Comparison of ENCODE assay signal across 13 cellular contexts in genomic region chr10:133405844-133406527, GRCh38. TPM values are rescaled to one million over a fixed set of nuclear protein-coding genes. Genes with fewer than 3 reads are reported as not detected.
DNase-seq lines count a peak whose midpoint lies in the region; ATAC-seq, FAIRE-seq and TF ChIP-seq lines count a peak whose summit lies in the region.
"Had no signal": no experiment of that assay in that cellular context is flagged by ENCODE, and none has a peak within 500 bp of the region (broad histone marks: within the 10 kb centered on the region; RNA-seq: fewer than 3 reads in every experiment).

No MANE protein-coding gene starts in this region.

- no peaks in the 10 kb centered on the region for H3K27me3 Mint-ChIP-seq in CD8-positive, alpha-beta memory T cell
- H3K27me3 Mint-ChIP-seq: dendritic cell treated with granulocyte-macrophage colony-stimulating factor and Interleukin-4, amounts not matched to agents 40 ng/mL and 50 ng/mL, for 4 days had no signal

- in situ Hi-C loops in GM12878 (cut with MboI) = no loop called here

- H3K4me1 ChIP-seq in CD8-positive, alpha-beta memory T cell (ENCODE audit: insufficient read depth, low read length) = no peaks in the 10 kb centered on the region
- H3K4me1 ChIP-seq in GM12878 (ENCODE audit: control insufficient read depth, insufficient read depth, low read length) (peaks cover 24% of the 10 kb centered on the region), prostate gland (replicated peaks) (no peaks in the 10 kb centered on the region)

- RAD21 ChIA-PET in GM12878 (lab: Charles Lee; ENCODE audit: unreplicated experiment) = interaction anchor here (0.7 kb wide), 1 partner anchor 92 kb away, joined by 4 read pairs; no protein-coding TSS in a partner anchor

- ATAC-seq in GM19043 (IDR thresholded peaks at IDR 0.05; ENCODE audit: low read depth, unreplicated experiment) (peak; percentile 58), HG03280 (IDR thresholded peaks at IDR 0.05; ENCODE audit: unreplicated experiment) (peak; percentile 53), GM12878 (peak; percentile 68)

- TF ChIP-seq RAD21 in GM12878 (IDR thresholded peaks at IDR 0.05; ENCODE audit: insufficient read depth, low read depth, low read length) = no peak

- no peak overlapping the region for H3K4me3 ChIP-seq in CD8-positive, alpha-beta memory T cell (ENCODE audit: low read length)
- H3K4me3 ChIP-seq in GM12878 (0 out of 2 replicates have a peak overlapping the region, but pooled peaks have one; percentile 25), prostate gland (no peak overlapping the region)
- H3K4me3 ChIP-seq: lung had no signal

- no peak overlapping the region for H2AFZ ChIP-seq in GM12878 (ENCODE audit: control insufficient read depth, low read depth, low read length)

- peaks cover 0 to 7% (median 2%) of the 10 kb centered on the region in 5 donors for H3K9me3 Mint-ChIP-seq in CD8-positive, alpha-beta memory T cell

- H3K27ac Mint-ChIP-seq in CD8-positive, alpha-beta memory T cell = peak overlapping the region in 7 of 8 donors; percentile 1 to 67 (median 36)
- H3K27ac Mint-ChIP-seq: dendritic cell treated with granulocyte-macrophage colony-stimulating factor and Interleukin-4, amounts not matched to agents 40 ng/mL and 50 ng/mL, for 4 days had no signal

- SMC1A ChIA-PET in GM12878 (lab: Charles Lee; ENCODE audit: uncharacterized antibody, unreplicated experiment) = interaction anchor here (1.4 to 1.9 kb wide), 3 partner anchors 14 to 44 kb away, joined by 3 to 4 read pairs (median 4); no protein-coding TSS in a partner anchor

- TF ChIP-seq POLR2A in GM12878 (IDR thresholded peaks at IDR 0.05; ENCODE audit: low read depth, low read length) = no peak
- TF ChIP-seq POLR2A in prostate gland (IDR thresholded peaks at IDR 0.05) = no peak

- no peak for TF ChIP-seq EP300 in GM12878 (IDR thresholded peaks at IDR 0.05; ENCODE audit: borderline replicate concordance in 1 of 2, control insufficient read depth in 1 of 2, low read depth in 2 of 2, low read length in 2 of 2)

- no peak for DNase-seq in CD8-positive, alpha-beta memory T cell
- DNase-seq in GM12878 (ENCODE audit: low read depth, low spot score) (no peak), DMS79 (lab: John Stamatoyannopoulos, UW) (no peak), prostate gland (ENCODE audit: low spot score) (no peak), epidermal melanocyte (ENCODE audit: insufficient read length, low spot score) (no peak), iPS-NIHi11 (ENCODE audit: low spot score) (no peak)
- DNase-seq: Calu3, glutamatergic neuron, NCI-H69 had no signal

- peak; percentile 97 for FAIRE-seq in GM12878 (lab: Jason Lieb, UNC)

- no peaks in the 10 kb centered on the region for H3K9me3 ChIP-seq in CD8-positive, alpha-beta memory T cell (ENCODE audit: low read length)
- H3K9me3 ChIP-seq in GM12878 (replicated peaks; ENCODE audit: control insufficient read depth, insufficient read depth, low read length) = peaks cover 22% of the 10 kb centered on the region
- no peaks in the 10 kb centered on the region for H3K9me3 ChIP-seq in prostate gland

- no peak overlapping the region for H3K9ac ChIP-seq in GM12878 (ENCODE audit: control insufficient read depth, insufficient read depth, low read length)

- no peak for TF ChIP-seq CTCF in GM12878 (IDR thresholded peaks at IDR 0.05 in 2 of 3, conservative IDR thresholded peaks at IDR 0.05 in 1 of 3; ENCODE audit: control insufficient read depth in 2 of 3, extremely low read depth in 1 of 3, insufficient read depth in 1 of 3, low read depth in 3 of 3, low read length in 3 of 3)
- no peak for TF ChIP-seq CTCF in prostate gland (IDR thresholded peaks at IDR 0.05)

- 3% methylated on average over 8 of the region's 8 CpGs for WGBS in GM12878 (ENCODE audit: insufficient coverage, insufficient replicate concordance, low lambda C conversion rate, missing lambda C conversion rate)
- WGBS in prostate gland = 93% methylated on average over 8 of the region's 8 CpGs

- H3K4me3 Mint-ChIP-seq in CD8-positive, alpha-beta memory T cell = peak overlapping the region in 2 of 7 donors; percentile 14 to 73
- H3K4me3 Mint-ChIP-seq: dendritic cell treated with granulocyte-macrophage colony-stimulating factor and Interleukin-4, amounts not matched to agents 40 ng/mL and 50 ng/mL, for 4 days had no signal

- peaks cover 12% of the 10 kb centered on the region for H3K79me2 ChIP-seq in GM12878 (ENCODE audit: control insufficient read depth, insufficient read depth, low read length)

- H3K4me1 Mint-ChIP-seq in CD8-positive, alpha-beta memory T cell = peaks cover 50 to 61% (median 53%) of the 10 kb centered on the region in 3 donors

- CTCF ChIA-PET in CD8-positive, alpha-beta memory T cell (lab: Charles Lee) = no interaction called here
- CTCF ChIA-PET in GM12878 (lab: Yijun Ruan, JAX) = interaction anchor here (1.2 kb wide), 1 partner anchor 76 kb away, joined by 6 read pairs; no protein-coding TSS in a partner anchor

- peaks cover 11% of the 10 kb centered on the region for H3K36me3 ChIP-seq in CD8-positive, alpha-beta memory T cell (ENCODE audit: insufficient read depth, low read length)
- peaks cover 5 to 36% of the 10 kb centered on the region in 2 experiments for H3K36me3 ChIP-seq in GM12878 (ENCODE audit: control insufficient read depth in 2 of 2, insufficient read depth in 2 of 2, low read length in 1 of 2)
- peaks cover 0 to 7% of the 10 kb centered on the region in 2 donors for H3K36me3 ChIP-seq in prostate gland

- no peaks in the 10 kb centered on the region for H3K27me3 ChIP-seq in CD8-positive, alpha-beta memory T cell (ENCODE audit: insufficient read depth, low read length, poor library complexity, severe bottlenecking)
- no peaks in the 10 kb centered on the region for H3K27me3 ChIP-seq in GM12878 (replicated peaks in 1 of 2; ENCODE audit: control insufficient read depth in 2 of 2, insufficient read depth in 2 of 2, low read length in 1 of 2)
- H3K27me3 ChIP-seq in prostate gland (replicated peaks; ENCODE audit: insufficient read depth) = no peaks in the 10 kb centered on the region

- H3K4me2 ChIP-seq in GM12878 (ENCODE audit: control insufficient read depth, insufficient read depth) = peak overlapping the region; percentile 75

- POLR2A ChIA-PET in CD8-positive, alpha-beta memory T cell (lab: Charles Lee) = interaction anchor here (0.7 kb wide), 1 partner anchor 114 kb away, joined by 4 read pairs; no protein-coding TSS in a partner anchor
- POLR2A ChIA-PET in GM12878 (lab: Charles Lee) = interaction anchor here (0.7 kb wide), 1 partner anchor 87 kb away, joined by 5 read pairs; no protein-coding TSS in a partner anchor

- peaks cover 38 to 86% (median 47%) of the 10 kb centered on the region in 3 donors for H3K36me3 Mint-ChIP-seq in CD8-positive, alpha-beta memory T cell

- no peak overlapping the region for H3K27ac ChIP-seq in CD8-positive, alpha-beta memory T cell (ENCODE audit: low read depth, low read length)
- H3K27ac ChIP-seq in GM12878 (ENCODE audit: control insufficient read depth, insufficient read depth) (peak overlapping the region; percentile 64), prostate gland (no peak overlapping the region)

- BruUV-seq in GM12878 (replicated peaks; lab: Mats Ljungman, UMichigan) = no TSS peak

- intact Hi-C loops in GM12878 (cut with micrococcal nuclease; ENCODE audit: unreplicated experiment) = loop anchor here (2.0 kb wide), 1 partner anchor 17 kb away; no protein-coding TSS in a partner anchor
- intact Hi-C loops in prostate gland (cut with DNase I) = no loop called here

- no peaks in the 10 kb centered on the region for H4K20me1 ChIP-seq in GM12878 (ENCODE audit: control insufficient read depth, insufficient read depth)

RNA-seq across cellular contexts. Expression of gene MTG1, which starts 12.0 kb away (rescaled TPM):
- 10 to 100 TPM; 53.9 to 54.6 TPM for total RNA-seq in CD8-positive, alpha-beta memory T cell
- 38.5 TPM for polyA plus RNA-seq in CD8-positive, alpha-beta memory T cell
- 107 and 127 TPM in 2 replicates for total RNA-seq in GM12878 (2013; cell fraction: nucleolus; rRNA removed)
- 39.6 and 46.6 TPM in 2 replicates for total RNA-seq in GM12878 (2014; rRNA removed)
- 34.4 and 41.6 TPM in 2 replicates for total RNA-seq in GM12878 (2014; rRNA removed; fragmentation: Illumina TruSeq; extraction: Trizol)
- total RNA-seq in GM12878 (2021) = 52.8 and 65.8 TPM in 2 replicates
- 17.0 TPM for polyA plus RNA-seq in GM12878 (2011; ENCODE audit: low read depth)
- polyA plus RNA-seq in GM12878 (2011; rRNA removed) = 50.7 and 64.1 TPM in 2 replicates
- polyA plus RNA-seq in GM12878 (2011; cell fraction: cytosol; rRNA removed) = 76.9 and 109 TPM in 2 replicates
- 240 and 347 TPM in 2 replicates for polyA plus RNA-seq in GM12878 (2011; cell fraction: nucleus; rRNA removed)
- 27.9 and 29.1 TPM in 2 replicates for polyA plus RNA-seq in GM12878 (2012)
- polyA plus RNA-seq in GM12878 (2014; fragmentation: Illumina TruSeq; extraction: Trizol) = 46.0 and 60.9 TPM in 2 replicates
- polyA plus RNA-seq in GM12878 (2014; fragmentation: Nextera tagmentation; extraction: Ambion mirVana) = 1 to 10 TPM; 6.2 to 9.2 TPM
- 92.6 and 95.2 TPM in 2 replicates for polyA plus RNA-seq in GM12878 (2014; rRNA removed)
- polyA plus RNA-seq in GM12878 (2016; fragmentation: Nextera tagmentation; extraction: Ambion mirVana) = 100 to 1,000 TPM; 102 to 104 TPM
- polyA minus RNA-seq in GM12878 (2011; rRNA and poly(A)+ RNA removed) = 53.0 and 56.3 TPM in 2 replicates
- polyA minus RNA-seq in GM12878 (2011; cell fraction: cytosol; rRNA and poly(A)+ RNA removed) = 17.9 and 18.8 TPM in 2 replicates
- polyA minus RNA-seq in GM12878 (2011; cell fraction: nucleus; rRNA and poly(A)+ RNA removed) = 34.3 and 67.6 TPM in 2 replicates
- total RNA-seq in prostate gland = 10 to 100 TPM; 26.8 to 67.4 TPM

RNA-seq across cellular contexts. Expression of gene SPRN, which starts 18.4 kb away (rescaled TPM):
- total RNA-seq in CD8-positive, alpha-beta memory T cell = not detected
- polyA plus RNA-seq in CD8-positive, alpha-beta memory T cell = 0.43 TPM
- not detected in 2 replicates for total RNA-seq in GM12878 (2013; cell fraction: nucleolus; rRNA removed)
- total RNA-seq in GM12878 (2014; rRNA removed) = not detected in 2 replicates
- not detected in 2 replicates for total RNA-seq in GM12878 (2014; rRNA removed; fragmentation: Illumina TruSeq; extraction: Trizol)
- not detected in 2 replicates for total RNA-seq in GM12878 (2021)
- polyA plus RNA-seq in GM12878 (2011; ENCODE audit: low read depth) = 0.42 TPM
- not detected in 2 replicates for polyA plus RNA-seq in GM12878 (2011; rRNA removed)
- polyA plus RNA-seq in GM12878 (2011; cell fraction: cytosol; rRNA removed) = not detected in 2 replicates
- not detected in 2 replicates for polyA plus RNA-seq in GM12878 (2011; cell fraction: nucleus; rRNA removed)
- polyA plus RNA-seq in GM12878 (2012) = 0.83 and 0.89 TPM in 2 replicates
- not detected in 2 replicates for polyA plus RNA-seq in GM12878 (2014; fragmentation: Illumina TruSeq; extraction: Trizol)
- polyA plus RNA-seq in GM12878 (2014; fragmentation: Nextera tagmentation; extraction: Ambion mirVana) = under 1 TPM; 0.03 to 0.15 TPM
- polyA plus RNA-seq in GM12878 (2014; rRNA removed) = not detected in 2 replicates
- polyA plus RNA-seq in GM12878 (2016; fragmentation: Nextera tagmentation; extraction: Ambion mirVana) = under 1 TPM; 0.78 to 0.96 TPM
- not detected in 2 replicates for polyA minus RNA-seq in GM12878 (2011; rRNA and poly(A)+ RNA removed)
- polyA minus RNA-seq in GM12878 (2011; cell fraction: cytosol; rRNA and poly(A)+ RNA removed) = not detected in 2 replicates
- polyA minus RNA-seq in GM12878 (2011; cell fraction: nucleus; rRNA and poly(A)+ RNA removed) = not detected in 2 replicates
- total RNA-seq in prostate gland = 1 to 10 TPM in 1 of 2 donors, under 1 TPM in 1; 0.09 to 1.2 TPM
- total RNA-seq: Calu3 had no signal

RNA-seq across cellular contexts. Expression of gene PAOX, which starts 26.9 kb away (rescaled TPM):
- total RNA-seq in CD8-positive, alpha-beta memory T cell = 1 to 10 TPM; 6.4 to 6.7 TPM
- 16.8 TPM for polyA plus RNA-seq in CD8-positive, alpha-beta memory T cell
- 12.1 and 14.7 TPM in 2 replicates for total RNA-seq in GM12878 (2013; cell fraction: nucleolus; rRNA removed)
- total RNA-seq in GM12878 (2014; rRNA removed) (11.7 and 13.8 TPM in 2 replicates), GM12878 (2014; rRNA removed; fragmentation: Illumina TruSeq; extraction: Trizol) (5.5 and 7.2 TPM in 2 replicates), GM12878 (2021) (14.4 and 16.1 TPM in 2 replicates), prostate gland (10 to 100 TPM; 17.5 to 20.2 TPM)
- polyA plus RNA-seq in GM12878 (2011; ENCODE audit: low read depth) = 2.5 TPM
- polyA plus RNA-seq in GM12878 (2011; rRNA removed) (4.3 and 4.7 TPM in 2 replicates), GM12878 (2014; fragmentation: Illumina TruSeq; extraction: Trizol) (2.2 and 4.1 TPM in 2 replicates), GM12878 (2014; fragmentation: Nextera tagmentation; extraction: Ambion mirVana) (1 to 10 TPM; 1.2 to 4.9 TPM), GM12878 (2014; rRNA removed) (15.1 and 16.1 TPM in 2 replicates), GM12878 (2016; fragmentation: Nextera tagmentation; extraction: Ambion mirVana) (10 to 100 TPM; 20.5 to 22.2 TPM)
- polyA plus RNA-seq in GM12878 (2011; cell fraction: cytosol; rRNA removed) = 6.5 and 7.6 TPM in 2 replicates
- 9.9 and 13.2 TPM in 2 replicates for polyA plus RNA-seq in GM12878 (2011; cell fraction: nucleus; rRNA removed)
- 7.4 and 8.3 TPM in 2 replicates for polyA plus RNA-seq in GM12878 (2012)
- 3.2 and 9.8 TPM in 2 replicates for polyA minus RNA-seq in GM12878 (2011; rRNA and poly(A)+ RNA removed)
- 2.8 and 3.9 TPM in 2 replicates for polyA minus RNA-seq in GM12878 (2011; cell fraction: cytosol; rRNA and poly(A)+ RNA removed)
- 5.4 and 5.7 TPM in 2 replicates for polyA minus RNA-seq in GM12878 (2011; cell fraction: nucleus; rRNA and poly(A)+ RNA removed)

RNA-seq across cellular contexts. Expression of gene ECHS1, which starts 32.8 kb away (rescaled TPM):
- total RNA-seq in CD8-positive, alpha-beta memory T cell = 10 to 100 TPM; 74.7 to 76.3 TPM
- polyA plus RNA-seq in CD8-positive, alpha-beta memory T cell = 103 TPM
- 7.9 and 8.3 TPM in 2 replicates for total RNA-seq in GM12878 (2013; cell fraction: nucleolus; rRNA removed)
- total RNA-seq in GM12878 (2014; rRNA removed) (63.5 and 71.4 TPM in 2 replicates), GM12878 (2014; rRNA removed; fragmentation: Illumina TruSeq; extraction: Trizol) (48.0 and 50.8 TPM in 2 replicates), GM12878 (2021) (73.2 and 77.8 TPM in 2 replicates), prostate gland (100 to 1,000 TPM; 112 to 126 TPM)
- 52.7 TPM for polyA plus RNA-seq in GM12878 (2011; ENCODE audit: low read depth)
- polyA plus RNA-seq in GM12878 (2011; rRNA removed) (21.0 and 32.7 TPM in 2 replicates), GM12878 (2014; fragmentation: Illumina TruSeq; extraction: Trizol) (35.6 and 57.1 TPM in 2 replicates), GM12878 (2014; fragmentation: Nextera tagmentation; extraction: Ambion mirVana) (10 to 100 TPM; 55.3 to 67.7 TPM), GM12878 (2014; rRNA removed) (51.9 and 52.6 TPM in 2 replicates), GM12878 (2016; fragmentation: Nextera tagmentation; extraction: Ambion mirVana) (100 to 1,000 TPM; 162 to 164 TPM)
- 49.9 and 52.1 TPM in 2 replicates for polyA plus RNA-seq in GM12878 (2011; cell fraction: cytosol; rRNA removed)
- 45.0 and 46.7 TPM in 2 replicates for polyA plus RNA-seq in GM12878 (2011; cell fraction: nucleus; rRNA removed)
- 60.0 and 70.1 TPM in 2 replicates for polyA plus RNA-seq in GM12878 (2012)
- polyA minus RNA-seq in GM12878 (2011; rRNA and poly(A)+ RNA removed) = 14.8 and 20.7 TPM in 2 replicates
- 15.1 and 18.8 TPM in 2 replicates for polyA minus RNA-seq in GM12878 (2011; cell fraction: cytosol; rRNA and poly(A)+ RNA removed)
- 4.5 and 5.1 TPM in 2 replicates for polyA minus RNA-seq in GM12878 (2011; cell fraction: nucleus; rRNA and poly(A)+ RNA removed)

RNA-seq across cellular contexts. Expression of gene SCART1, which starts 47.8 kb away (rescaled TPM):
- total RNA-seq in CD8-positive, alpha-beta memory T cell = 1 to 10 TPM; 1.4 to 1.5 TPM
- polyA plus RNA-seq in CD8-positive, alpha-beta memory T cell = 3.2 TPM
- total RNA-seq in GM12878 (2013; cell fraction: nucleolus; rRNA removed) = 27.4 and 36.2 TPM in 2 replicates
- total RNA-seq in GM12878 (2014; rRNA removed) (0.60 and 0.62 TPM in 2 replicates), GM12878 (2014; rRNA removed; fragmentation: Illumina TruSeq; extraction: Trizol) (0.37 and 0.54 TPM in 2 replicates), GM12878 (2021) (1.2 TPM in 2 replicates), prostate gland (10 to 100 TPM in 1 of 2 donors, 1 to 10 TPM in 1; 2.2 to 10.1 TPM)
- polyA plus RNA-seq in GM12878 (2011; ENCODE audit: low read depth) = 0.24 TPM
- polyA plus RNA-seq in GM12878 (2011; rRNA removed) (22.0 and 23.1 TPM in 2 replicates), GM12878 (2014; fragmentation: Illumina TruSeq; extraction: Trizol) (0.32 and 0.72 TPM in 2 replicates), GM12878 (2014; fragmentation: Nextera tagmentation; extraction: Ambion mirVana) (under 1 TPM; 0.05 to 0.09 TPM), GM12878 (2014; rRNA removed) (1.2 and 1.5 TPM in 2 replicates), GM12878 (2016; fragmentation: Nextera tagmentation; extraction: Ambion mirVana) (under 1 TPM; 0.11 to 0.31 TPM)
- polyA plus RNA-seq in GM12878 (2011; cell fraction: cytosol; rRNA removed) = 15.1 and 20.2 TPM in 2 replicates
- 292 and 335 TPM in 2 replicates for polyA plus RNA-seq in GM12878 (2011; cell fraction: nucleus; rRNA removed)
- 1.3 TPM in 2 replicates for polyA plus RNA-seq in GM12878 (2012)
- polyA minus RNA-seq in GM12878 (2011; rRNA and poly(A)+ RNA removed) = 13.9 and 20.8 TPM in 2 replicates
- 2.9 and 7.2 TPM in 2 replicates for polyA minus RNA-seq in GM12878 (2011; cell fraction: cytosol; rRNA and poly(A)+ RNA removed)
- polyA minus RNA-seq in GM12878 (2011; cell fraction: nucleus; rRNA and poly(A)+ RNA removed) = 44.2 and 54.8 TPM in 2 replicates
